Comparison of ENCODE assay signal across 12 cellular contexts in genomic region chrX:22652596-22652995, GRCh38.
DNase-seq lines count a peak whose midpoint lies in the region; ATAC-seq and TF ChIP-seq lines count a peak whose summit lies in the region.
"Had no signal": no experiment of that assay in that cellular context is flagged by ENCODE, and none has a peak within 500 bp of the region (broad histone marks: within the 10 kb centered on the region; RNA-seq: fewer than 3 reads in every experiment).

No MANE protein-coding gene starts in this region.

- POLR2A ChIA-PET in Caco-2 (lab: Charles Lee), result no interaction called here
- POLR2A ChIA-PET in naive thymus-derived CD4-positive, alpha-beta T cell (lab: Charles Lee), result no interaction called here

- H3K27me3 Mint-ChIP-seq in Caco-2 (ENCODE audit: insufficient read depth, unreplicated experiment), result peaks cover 2% of the 10 kb centered on the region
- no peaks in the 10 kb centered on the region for H3K27me3 Mint-ChIP-seq in naive thymus-derived CD4-positive, alpha-beta T cell
- H3K27me3 Mint-ChIP-seq: stimulated activated naive CD8-positive, alpha-beta T cell treated with anti-CD3 and anti-CD28 coated beads, Interleukin-15, Interleukin-2, amounts not matched to agents 100 ng/mL and 50 ng/mL, for 24 hours had no signal

- H3K36me3 ChIP-seq in Caco-2 (ENCODE audit: control insufficient read depth, insufficient read depth, low read length) (no peaks in the 10 kb centered on the region), neural cell (ENCODE audit: insufficient read depth, low read length) (no peaks in the 10 kb centered on the region)
- H3K36me3 ChIP-seq in naive thymus-derived CD4-positive, alpha-beta T cell (ENCODE audit: control insufficient read depth in 2 of 3, insufficient read depth in 3 of 3, low read length in 3 of 3), result no peaks in the 10 kb centered on the region

- DNase-seq in Caco-2, result peak; percentile 58 to 68
- peak; percentile 1 for DNase-seq in NB4 (ENCODE audit: low read depth)
- peak; percentile 32 for DNase-seq in epithelial cell of proximal tubule (ENCODE audit: low read depth)
- no peak for DNase-seq in NCI-H187 (lab: John Stamatoyannopoulos, UW)
- no peak for DNase-seq in naive thymus-derived CD4-positive, alpha-beta T cell
- no peak for DNase-seq in cerebellar nuclear complex (lab: John Stamatoyannopoulos, UW)
- DNase-seq: DND-41, NCI-H2171 had no signal

- no peak for ATAC-seq in naive thymus-derived CD4-positive, alpha-beta T cell
- no peak for ATAC-seq in HG03095 (IDR thresholded peaks at IDR 0.05; ENCODE audit: unreplicated experiment)

- no peaks in the 10 kb centered on the region for H3K27me3 ChIP-seq in Caco-2 (replicated peaks; ENCODE audit: control insufficient read depth, insufficient read depth, low read length)
- no peaks in the 10 kb centered on the region for H3K27me3 ChIP-seq in neural cell (ENCODE audit: insufficient read depth, low read depth, low read length)
- H3K27me3 ChIP-seq in naive thymus-derived CD4-positive, alpha-beta T cell (ENCODE audit: control insufficient read depth in 2 of 2, insufficient read depth in 2 of 2, low read length in 2 of 2), result no peaks in the 10 kb centered on the region

- TF ChIP-seq EP300 in neural cell (conservative IDR thresholded peaks at IDR 0.05; ENCODE audit: poor library complexity, severe bottlenecking), result no peak

- H3K27ac Mint-ChIP-seq in Caco-2 (ENCODE audit: unreplicated experiment), result no peak overlapping the region
- no peak overlapping the region for H3K27ac Mint-ChIP-seq in naive thymus-derived CD4-positive, alpha-beta T cell
- H3K27ac Mint-ChIP-seq: stimulated activated naive CD8-positive, alpha-beta T cell treated with anti-CD3 and anti-CD28 coated beads, Interleukin-15, Interleukin-2, amounts not matched to agents 100 ng/mL and 50 ng/mL, for 24 hours had no signal

- H3K4me2 ChIP-seq in neural cell (ENCODE audit: low read length), result no peak overlapping the region

- CTCF ChIA-PET in Caco-2 (lab: Charles Lee), result no interaction called here
- CTCF ChIA-PET in naive thymus-derived CD4-positive, alpha-beta T cell (lab: Charles Lee), result no interaction called here

- TF ChIP-seq POLR2A in NB4 (IDR thresholded peaks at IDR 0.05; ENCODE audit: extremely low read depth, insufficient read length), result no peak

- no peak overlapping the region for H2AFZ ChIP-seq in neural cell (ENCODE audit: low read depth, low read length)

- H3K36me3 Mint-ChIP-seq in Caco-2 (ENCODE audit: insufficient read depth, unreplicated experiment), result no peaks in the 10 kb centered on the region
- H3K36me3 Mint-ChIP-seq in naive thymus-derived CD4-positive, alpha-beta T cell, result no peaks in the 10 kb centered on the region

- no peaks in the 10 kb centered on the region for H3K9me3 Mint-ChIP-seq in Caco-2 (ENCODE audit: unreplicated experiment)
- H3K9me3 Mint-ChIP-seq in naive thymus-derived CD4-positive, alpha-beta T cell, result peaks cover 0 to 3% (median 0%) of the 10 kb centered on the region in 11 donors

- H3K79me2 ChIP-seq in neural cell (replicated peaks; ENCODE audit: insufficient read depth, low read length), result no peaks in the 10 kb centered on the region

- H3K9me3 ChIP-seq in Caco-2 (no peaks in the 10 kb centered on the region), neural cell (ENCODE audit: low read length) (no peaks in the 10 kb centered on the region)
- H3K9me3 ChIP-seq in naive thymus-derived CD4-positive, alpha-beta T cell (ENCODE audit: control insufficient read depth in 2 of 3, low read length in 3 of 3), result no peaks in the 10 kb centered on the region

- TF ChIP-seq RAD21 in neural cell (conservative IDR thresholded peaks at IDR 0.05), result no peak

- H3K4me1 ChIP-seq in Caco-2, result no peaks in the 10 kb centered on the region
- no peaks in the 10 kb centered on the region for H3K4me1 ChIP-seq in naive thymus-derived CD4-positive, alpha-beta T cell (ENCODE audit: control insufficient read depth in 2 of 2, insufficient read depth in 2 of 2, low read length in 2 of 2)

- no TSS peak for BruUV-seq in Caco-2 (replicated peaks; lab: Mats Ljungman, UMichigan)

- peak overlapping the region; percentile 52 for H3K27ac ChIP-seq in neural cell (ENCODE audit: low read length)
- no peak overlapping the region for H3K27ac ChIP-seq in naive thymus-derived CD4-positive, alpha-beta T cell (ENCODE audit: low read depth, low read length)
- H3K27ac ChIP-seq: VCaP had no signal

- H3F3A ChIP-seq in neural cell (ENCODE audit: insufficient read depth, low read length, poor library complexity, severe bottlenecking), result no peaks in the 10 kb centered on the region

- H3K4me3 ChIP-seq in Caco-2 (ENCODE audit: low read depth, low read length) (no peak overlapping the region), NB4 (ENCODE audit: low read depth, low read length) (no peak overlapping the region), epithelial cell of proximal tubule (ENCODE audit: low read depth, low read length) (no peak overlapping the region), neural cell (ENCODE audit: low read length) (no peak overlapping the region)
- no peak overlapping the region for H3K4me3 ChIP-seq in naive thymus-derived CD4-positive, alpha-beta T cell (ENCODE audit: low read length)

- no peaks in the 10 kb centered on the region for H4K20me1 ChIP-seq in neural cell (ENCODE audit: insufficient read depth)

- H3K4me1 Mint-ChIP-seq in Caco-2 (ENCODE audit: low read depth, unreplicated experiment), result peaks cover 6% of the 10 kb centered on the region
- no peaks in the 10 kb centered on the region for H3K4me1 Mint-ChIP-seq in naive thymus-derived CD4-positive, alpha-beta T cell

- no peak overlapping the region for H3K4me3 Mint-ChIP-seq in Caco-2 (ENCODE audit: unreplicated experiment)
- H3K4me3 Mint-ChIP-seq in naive thymus-derived CD4-positive, alpha-beta T cell, result no peak overlapping the region
- H3K4me3 Mint-ChIP-seq: stimulated activated naive CD8-positive, alpha-beta T cell treated with anti-CD3 and anti-CD28 coated beads, Interleukin-15, Interleukin-2, amounts not matched to agents 100 ng/mL and 50 ng/mL, for 24 hours had no signal

- peak overlapping the region; percentile 26 for H3K9ac ChIP-seq in neural cell (ENCODE audit: low read length)

- TF ChIP-seq CTCF in Caco-2 (IDR thresholded peaks at IDR 0.05; ENCODE audit: insufficient read depth in 1 of 2, low read depth in 1 of 2, low read length in 1 of 2, severe bottlenecking in 1 of 2, unreplicated experiment in 1 of 2), result no peak
- TF ChIP-seq CTCF in NB4 (IDR thresholded peaks at IDR 0.05; ENCODE audit: low read depth, low read length), result no peak
- TF ChIP-seq CTCF in epithelial cell of proximal tubule (conservative IDR thresholded peaks at IDR 0.05; ENCODE audit: low read depth, low read length), result no peak
- TF ChIP-seq CTCF in neural cell (IDR thresholded peaks at IDR 0.05; ENCODE audit: poor library complexity, severe bottlenecking), result no peak

- intact Hi-C loops in Caco-2 (cut with micrococcal nuclease; ENCODE audit: unreplicated experiment), result no loop called here
- intact Hi-C loops in naive thymus-derived CD4-positive, alpha-beta T cell (cut with micrococcal nuclease), result no loop called here

- no peaks in the 10 kb centered on the region for H3K9me2 ChIP-seq in neural cell (ENCODE audit: insufficient read depth, low read length)

TF ChIP-seq in neural cell, 6 proteins besides CTCF, POLR2A, EP300 and RAD21:
- TF ChIP-seq TAF1 (IDR thresholded peaks at IDR 0.05; ENCODE audit: low read depth) (no peak), EZH2 (IDR thresholded peaks at IDR 0.05; ENCODE audit: borderline replicate concordance, insufficient read depth, low read length, poor library complexity, severe bottlenecking) (no peak), MXI1 (conservative IDR thresholded peaks at IDR 0.05; ENCODE audit: poor library complexity, severe bottlenecking) (no peak), SMC3 (conservative IDR thresholded peaks at IDR 0.05; ENCODE audit: poor library complexity) (no peak), REST (IDR thresholded peaks at IDR 0.05; ENCODE audit: borderline replicate concordance) (no peak), POLR2AphosphoS5 (IDR thresholded peaks at IDR 0.05) (no peak)

Comparison
In these comparisons a context has a peak if more than half of its experiments do, and no peak if none do; other contexts are left out.
1. DNase-seq: peak in Caco-2 (2 of 2), NB4 (single experiment) and epithelial cell of proximal tubule (single experiment); none in NCI-H187 (0 of 2), naive thymus-derived CD4-positive, alpha-beta T cell (0 of 9) and cerebellar nuclear complex (0 of 2).